ENCODE assay signal across 2 cellular contexts in genomic region chr1:30652151-30652915, GRCh38.
TF ChIP-seq lines count a peak whose summit lies in the region.

No MANE protein-coding gene starts in this region.

TF ChIP-seq in SK-N-SH, 30 proteins besides CTCF, POLR2A, EP300 and RAD21 (continued from another document):
- TF ChIP-seq REST (IDR thresholded peaks at IDR 0.05; ENCODE audit: low read depth, low read length) (no peak), NFIC (IDR thresholded peaks at IDR 0.05; ENCODE audit: borderline replicate concordance) (no peak), EZH2phosphoT487 (IDR thresholded peaks at IDR 0.05; ENCODE audit: borderline replicate concordance, low read depth) (no peak), TAF1 (IDR thresholded peaks at IDR 0.05; ENCODE audit: borderline replicate concordance, low read depth, low read length) (no peak), POLR2AphosphoS5 (IDR thresholded peaks at IDR 0.05; ENCODE audit: low read depth, low read length) (no peak), SMC3 (IDR thresholded peaks at IDR 0.05; ENCODE audit: low read depth, low read length) (no peak), RFX5 (IDR thresholded peaks at IDR 0.05; ENCODE audit: low read length) (no peak), MAX (IDR thresholded peaks at IDR 0.05; ENCODE audit: low read depth) (no peak)

TF ChIP-seq in SK-N-SH treated with all-trans-retinoic acid at 6 μM for 48 hours, 23 proteins besides CTCF, POLR2A, EP300 and RAD21 (continued from another document):
- no peak for TF ChIP-seq CREB5 (CRISPR knock-in tag; IDR thresholded peaks at IDR 0.05; ENCODE audit: low read depth)
- TF ChIP-seq ZNF8 (CRISPR knock-in tag; IDR thresholded peaks at IDR 0.05) = no peak
- no peak for TF ChIP-seq ZFP3 (CRISPR knock-in tag; IDR thresholded peaks at IDR 0.05)
- no peak for TF ChIP-seq ESRRG (CRISPR knock-in tag; IDR thresholded peaks at IDR 0.05)
- TF ChIP-seq TCF4 (CRISPR knock-in tag; IDR thresholded peaks at IDR 0.05; ENCODE audit: borderline replicate concordance) = no peak
- TF ChIP-seq TSHZ2 (CRISPR knock-in tag; IDR thresholded peaks at IDR 0.05) = no peak
